In genomic region chr4:80172203-80172602, GRCh38 we compare ENCODE assay signal across 10 cellular contexts. TPM values are rescaled to one million over a fixed set of nuclear protein-coding genes. Genes with fewer than 3 reads are reported as not detected.
A peak's percentile ranks its signal among the peaks of the same experiment; 100 is the strongest.
DNase-seq lines count a peak whose midpoint lies in the region; ATAC-seq and TF ChIP-seq lines count a peak whose summit lies in the region.
"Had no signal": no experiment of that assay in that cellular context is flagged by ENCODE, and none has a peak within 500 bp of the region (broad histone marks: within the 10 kb centered on the region; RNA-seq: fewer than 3 reads in every experiment).

No MANE protein-coding gene starts in this region.

- H3K27ac Mint-ChIP-seq in CD8-positive, alpha-beta T cell: peak overlapping the region; percentile 95
- peak overlapping the region; percentile 97 for H3K27ac Mint-ChIP-seq in activated naive CD8-positive, alpha-beta T cell
- H3K27ac Mint-ChIP-seq: dendritic cell treated with granulocyte-macrophage colony-stimulating factor and Interleukin-4, amounts not matched to agents 40 ng/mL and 50 ng/mL, for 4 days had no signal

- H3K4me3 ChIP-seq in CD8-positive, alpha-beta T cell (ENCODE audit: low read depth, low read length): peak overlapping the region; percentile 1
- H3K4me3 ChIP-seq in lower leg skin (ENCODE audit: low read depth, poor library complexity, severe bottlenecking) (no peak overlapping the region), right cardiac atrium (ENCODE audit: low read length) (no peak overlapping the region)

- no peak overlapping the region for H3K27ac ChIP-seq in CD8-positive, alpha-beta T cell (ENCODE audit: low read depth, low read length)
- H3K27ac ChIP-seq in right cardiac atrium (ENCODE audit: low read length): no peak overlapping the region

- no peaks in the 10 kb centered on the region for H3K36me3 ChIP-seq in CD8-positive, alpha-beta T cell (ENCODE audit: insufficient read depth, low read length)

- 47 to 58% methylated on average over 2 of the region's 2 CpGs for WGBS in lower leg skin, 2 donors
- WGBS in right cardiac atrium: 79% methylated on average over 2 of the region's 2 CpGs

- DNase-seq in CD8-positive, alpha-beta T cell: no peak
- DNase-seq in HPDE6-E6E7 (ENCODE audit: extremely low spot score): no peak
- DNase-seq in lower leg skin (ENCODE audit: low spot score in 2 of 2): no peak
- no peak for DNase-seq in right cardiac atrium
- DNase-seq: Caco-2 had no signal

- H3K27me3 ChIP-seq in CD8-positive, alpha-beta T cell (ENCODE audit: insufficient read depth, low read length): no peaks in the 10 kb centered on the region
- no peaks in the 10 kb centered on the region for H3K27me3 ChIP-seq in right cardiac atrium (ENCODE audit: control insufficient read depth, insufficient read depth)

- intact Hi-C loops in CD8-positive, alpha-beta T cell (cut with DNase I, micrococcal nuclease): loop anchor here (2.0 kb wide), 3 partner anchors 13 to 43 kb away; no protein-coding TSS in a partner anchor
- intact Hi-C loops in lower leg skin (cut with DNase I; ENCODE audit: low total_unique reads): no loop called here
- intact Hi-C loops in right cardiac atrium (cut with DNase I): no loop called here

- POLR2A ChIA-PET in CD8-positive, alpha-beta T cell (lab: Charles Lee): interaction anchor here (0.6 to 3.4 kb wide), 9 partner anchors 10 to 99 kb away, joined by 3 to 33 read pairs (median 7); partner anchors contain the start of gene ANTXR2

- H3K36me3 Mint-ChIP-seq in CD8-positive, alpha-beta T cell: no peaks in the 10 kb centered on the region
- H3K36me3 Mint-ChIP-seq in activated naive CD8-positive, alpha-beta T cell: no peaks in the 10 kb centered on the region

- H3K4me1 ChIP-seq in CD8-positive, alpha-beta T cell (ENCODE audit: insufficient read depth, low read length): peaks cover 33% of the 10 kb centered on the region
- no peaks in the 10 kb centered on the region for H3K4me1 ChIP-seq in right cardiac atrium (ENCODE audit: control insufficient read depth, insufficient read depth, low read length)
- H3K4me1 ChIP-seq: Caco-2 had no signal

- TF ChIP-seq CTCF in CD8-positive, alpha-beta T cell (IDR thresholded peaks at IDR 0.05): no peak
- TF ChIP-seq CTCF in lower leg skin (IDR thresholded peaks at IDR 0.05): no peak

- H3K9me3 Mint-ChIP-seq in CD8-positive, alpha-beta T cell: no peaks in the 10 kb centered on the region
- H3K9me3 Mint-ChIP-seq in activated naive CD8-positive, alpha-beta T cell (ENCODE audit: low read depth): no peaks in the 10 kb centered on the region
- H3K9me3 Mint-ChIP-seq: dendritic cell treated with granulocyte-macrophage colony-stimulating factor and Interleukin-4, amounts not matched to agents 40 ng/mL and 50 ng/mL, for 4 days had no signal

- H3K9me3 ChIP-seq in CD8-positive, alpha-beta T cell (ENCODE audit: low read length): no peaks in the 10 kb centered on the region
- no peaks in the 10 kb centered on the region for H3K9me3 ChIP-seq in right cardiac atrium (ENCODE audit: control insufficient read depth, low read length)
- H3K9me3 ChIP-seq: Caco-2 had no signal

- H3K4me3 Mint-ChIP-seq in CD8-positive, alpha-beta T cell: peak overlapping the region; percentile 46
- peak overlapping the region; percentile 60 for H3K4me3 Mint-ChIP-seq in activated naive CD8-positive, alpha-beta T cell
- H3K4me3 Mint-ChIP-seq: dendritic cell treated with granulocyte-macrophage colony-stimulating factor and Interleukin-4, amounts not matched to agents 40 ng/mL and 50 ng/mL, for 4 days had no signal

- peak; percentile 29 for ATAC-seq in CD8-positive, alpha-beta T cell
- peak; percentile 51 for ATAC-seq in GM19397 (IDR thresholded peaks at IDR 0.05; ENCODE audit: unreplicated experiment)
- peak; percentile 51 for ATAC-seq in HG03103 (IDR thresholded peaks at IDR 0.05; ENCODE audit: low read depth, unreplicated experiment)
- no peak for ATAC-seq in HG02870 (IDR thresholded peaks at IDR 0.05; ENCODE audit: unreplicated experiment)
- ATAC-seq in right cardiac atrium: no peak

- peaks cover 55% of the 10 kb centered on the region for H3K4me1 Mint-ChIP-seq in CD8-positive, alpha-beta T cell (ENCODE audit: low read depth)
- H3K4me1 Mint-ChIP-seq in activated naive CD8-positive, alpha-beta T cell (ENCODE audit: low read depth): peaks cover 55% of the 10 kb centered on the region

- no peak for TF ChIP-seq POLR2A in lower leg skin (IDR thresholded peaks at IDR 0.05)

- no peaks in the 10 kb centered on the region for H3K27me3 Mint-ChIP-seq in CD8-positive, alpha-beta T cell (ENCODE audit: low read depth)
- H3K27me3 Mint-ChIP-seq in activated naive CD8-positive, alpha-beta T cell: no peaks in the 10 kb centered on the region
- H3K27me3 Mint-ChIP-seq: dendritic cell treated with granulocyte-macrophage colony-stimulating factor and Interleukin-4, amounts not matched to agents 40 ng/mL and 50 ng/mL, for 4 days had no signal

- CTCF ChIA-PET in CD8-positive, alpha-beta T cell (lab: Charles Lee): interaction anchor here (0.6 to 4.7 kb wide), 11 partner anchors 8 to 66 kb away, joined by 3 to 49 read pairs (median 3); no protein-coding TSS in a partner anchor

RNA-seq across cellular contexts. Expression of gene PRDM8, which starts 25.1 kb away (rescaled TPM):
- 1 to 10 TPM; 5.2 to 6.0 TPM for total RNA-seq in CD8-positive, alpha-beta T cell
- total RNA-seq in lower leg skin (1 to 10 TPM; 1.4 to 4.6 (median 3.9) TPM), right cardiac atrium (1 to 10 TPM in 2 of 4 donors, under 1 TPM in 2; 0.63 to 1.3 (median 0.98) TPM)
- polyA plus RNA-seq in right cardiac atrium: 0.75 TPM
- total RNA-seq: Caco-2 had no signal

Comparison
In these comparisons a context has a peak if more than half of its experiments do, and no peak if none do; other contexts are left out.
1. ATAC-seq: peak in CD8-positive, alpha-beta T cell (single experiment), GM19397 (single experiment) and HG03103 (single experiment); none in HG02870 (single experiment) and right cardiac atrium (0 of 2).
2. intact Hi-C loops: an anchor here in CD8-positive, alpha-beta T cell (2.0 kb wide); none called in lower leg skin and right cardiac atrium.